4 cellular contexts compared by ENCODE assay signal in the genomic region with DNA sequence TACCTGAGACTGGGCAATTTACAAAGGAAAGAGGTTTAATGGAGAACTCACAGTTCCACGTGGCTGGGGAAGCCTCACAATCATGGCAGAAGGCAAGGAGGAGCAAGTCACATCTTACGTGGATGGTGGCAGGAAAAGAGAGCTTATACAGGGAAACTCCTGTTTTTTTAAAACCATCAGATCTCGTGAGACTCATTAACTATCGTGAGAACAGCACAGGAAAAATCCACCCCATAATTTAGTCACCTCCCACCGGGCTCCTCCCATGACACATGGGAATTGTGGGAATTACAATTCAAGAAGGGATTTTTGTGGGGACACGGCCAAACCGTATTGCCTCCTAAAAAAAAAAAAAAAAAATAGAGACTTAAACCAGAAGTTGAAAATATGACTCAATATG. TPM values are rescaled to one million over a fixed set of nuclear protein-coding genes. Genes with fewer than 3 reads are reported as not detected.
"Had no signal": no experiment of that assay in that cellular context is flagged by ENCODE, and none has a peak within 500 bp of the region (broad histone marks: within the 10 kb centered on the region; RNA-seq: fewer than 3 reads in every experiment).

No MANE protein-coding gene starts in this region.

RNA-seq across cellular contexts. Expression of gene PLPPR1, which starts 11.1 kb away (rescaled TPM):
- total RNA-seq: subcutaneous adipose tissue, thoracic aorta, ureter, vagina had no signal
